ENCODE assay signal across 15 cellular contexts in the genomic region with DNA sequence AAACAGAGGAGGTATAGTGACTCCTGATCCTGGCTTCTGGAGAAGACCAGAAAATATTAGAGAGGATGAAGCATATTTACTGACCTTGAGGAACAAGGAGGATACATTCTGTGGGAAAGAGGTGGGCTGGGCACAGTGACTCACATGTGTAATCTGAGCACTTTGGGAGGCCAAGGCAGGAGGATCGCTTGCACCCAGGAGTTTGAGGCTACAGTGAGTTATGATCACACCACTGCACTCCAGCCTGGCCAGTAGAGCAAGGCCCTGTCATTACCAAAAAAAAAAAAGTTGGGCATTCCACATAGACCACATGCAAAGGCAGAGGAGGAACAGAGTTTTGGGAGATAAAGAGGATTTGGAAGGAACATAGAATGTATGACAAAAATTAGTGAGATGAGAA.
"Had no signal": no experiment of that assay in that cellular context is flagged by ENCODE, and none has a peak within 500 bp of the region (broad histone marks: within the 10 kb centered on the region; RNA-seq: fewer than 3 reads in every experiment).

No MANE protein-coding gene starts in this region.

- H3K79me2 ChIP-seq: hepatocyte had no signal

- H3K27me3 ChIP-seq: dorsolateral prefrontal cortex, hepatocyte, sigmoid colon, stomach had no signal

- H2AFZ ChIP-seq: hepatocyte had no signal

- H3K9me3 ChIP-seq: sigmoid colon, stomach had no signal

- H3K27ac ChIP-seq: dorsolateral prefrontal cortex, sigmoid colon, skin epidermis, stomach had no signal

- H3K4me3 ChIP-seq: dorsolateral prefrontal cortex, hepatocyte, sigmoid colon, skin epidermis, stomach had no signal

- H3K4me2 ChIP-seq: hepatocyte had no signal

- DNase-seq: cortex of kidney; dorsolateral prefrontal cortex; effector CD8-positive, alpha-beta T cell; foreskin melanocyte; head of caudate nucleus; kidney; left cardiac atrium; naive thymus-derived CD4-positive, alpha-beta T cell; posterior cingulate gyrus; sigmoid colon; stimulated activated CD4-positive, alpha-beta T cell treated with anti-CD3 and anti-CD28 coated beads, Interleukin-12 subunit alpha, Interleukin-12 subunit beta, amount 100 ng/mL, for 4 hours; stomach; trophoblast cell had no signal

- ATAC-seq: left cardiac atrium; naive thymus-derived CD4-positive, alpha-beta T cell had no signal

- H3K36me3 ChIP-seq: sigmoid colon, stomach had no signal
